20 cellular contexts compared by ENCODE assay signal in the genomic region with DNA sequence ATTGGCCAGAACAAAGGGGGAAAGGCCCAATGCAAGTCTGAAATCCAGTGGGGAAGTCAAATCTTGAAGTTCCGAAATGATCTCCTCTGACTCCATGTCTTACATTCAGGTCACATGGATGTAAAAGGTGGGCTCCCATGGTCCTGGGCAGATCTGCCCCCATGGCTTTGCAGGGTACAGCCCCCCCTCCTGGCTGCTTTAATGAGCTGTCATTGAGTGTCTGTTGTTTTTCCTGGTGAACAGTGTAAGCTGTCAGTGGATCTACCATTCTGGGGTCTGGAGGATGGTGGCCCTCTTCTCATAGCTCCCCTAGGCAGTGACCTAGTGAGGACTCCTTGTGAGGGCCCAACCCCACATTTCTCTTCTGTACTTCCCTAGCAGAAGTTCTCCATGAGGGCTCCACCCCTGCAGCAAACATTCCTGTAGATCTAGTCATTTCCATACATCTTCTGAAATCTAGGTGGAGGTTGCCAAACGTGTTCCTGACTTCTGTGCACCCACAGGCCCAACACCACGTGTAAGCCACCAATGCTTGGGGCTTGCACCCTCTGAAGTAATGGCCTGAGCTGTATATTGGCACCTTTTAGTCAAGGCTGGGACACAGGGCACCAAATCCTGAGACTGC. TPM values are rescaled to one million over a fixed set of nuclear protein-coding genes. Genes with fewer than 3 reads are reported as not detected.
"Had no signal": no experiment of that assay in that cellular context is flagged by ENCODE, and none has a peak within 500 bp of the region (broad histone marks: within the 10 kb centered on the region; RNA-seq: fewer than 3 reads in every experiment).

No MANE protein-coding gene starts in this region.

- H3K4me1 ChIP-seq: tibial artery had no signal

- H3K27ac Mint-ChIP-seq: activated CD8-positive, alpha-beta T cell treated with anti-CD3 and anti-CD28 coated beads, Interleukin-2, amount 10 ng/mL, durations not matched to agents 7 days and 5 days; natural killer cell; progenitor cell of endocrine pancreas; stimulated activated memory B cell treated with anti-CD40 and anti-IgM and Interleukin-4, amounts not matched to agents 10 μg/mL and 1 μg/mL and 100 μg/mL, for 72 hours had no signal

- DNase-seq: activated CD4-positive, alpha-beta T cell treated with anti-CD3 and anti-CD28 coated beads for 4 hours; activated CD8-positive, alpha-beta memory T cell treated with anti-CD3 and anti-CD28 coated beads, Interleukin-2, amount 50 U/mL, for 48 hours; activated CD8-positive, alpha-beta T cell treated with anti-CD3 and anti-CD28 coated beads, Interleukin-2, amount 10 ng/mL, durations not matched to agents 7 days and 5 days; activated naive CD4-positive, alpha-beta T cell; caudate nucleus; effector memory CD4-positive, alpha-beta T cell; erythroblast; glutamatergic neuron; immature natural killer cell; left colon; mucosa of descending colon; natural killer cell; occipital lobe; right cardiac atrium; tibial artery had no signal

- H3K4me2 ChIP-seq: smooth muscle cell had no signal

- H3K4me3 ChIP-seq: coronary artery, lung, mucosa of descending colon, smooth muscle cell, tibial artery had no signal

- H3K27me3 Mint-ChIP-seq: progenitor cell of endocrine pancreas; stimulated activated memory B cell treated with anti-CD40 and anti-IgM and Interleukin-4, amounts not matched to agents 10 μg/mL and 1 μg/mL and 100 μg/mL, for 72 hours had no signal

- H3K4me3 Mint-ChIP-seq: activated CD8-positive, alpha-beta T cell treated with anti-CD3 and anti-CD28 coated beads, Interleukin-2, amount 10 ng/mL, durations not matched to agents 7 days and 5 days; immature natural killer cell; natural killer cell; stimulated activated memory B cell treated with anti-CD40 and anti-IgM and Interleukin-4, amounts not matched to agents 10 μg/mL and 1 μg/mL and 100 μg/mL, for 72 hours had no signal

- H3K27me3 ChIP-seq: tibial artery had no signal

- ATAC-seq: activated CD8-positive, alpha-beta T cell treated with anti-CD3 and anti-CD28 coated beads, Interleukin-2, amount 10 ng/mL, durations not matched to agents 7 days and 5 days; left colon; mucosa of descending colon; natural killer cell; right cardiac atrium; stimulated activated memory B cell treated with anti-CD40 and anti-IgM and Interleukin-4, amounts not matched to agents 10 μg/mL and 1 μg/mL and 100 μg/mL, for 72 hours had no signal

- H3K4me1 Mint-ChIP-seq: immature natural killer cell; natural killer cell; stimulated activated memory B cell treated with anti-CD40 and anti-IgM and Interleukin-4, amounts not matched to agents 10 μg/mL and 1 μg/mL and 100 μg/mL, for 72 hours had no signal

- H3K36me3 Mint-ChIP-seq: natural killer cell; stimulated activated memory B cell treated with anti-CD40 and anti-IgM and Interleukin-4, amounts not matched to agents 10 μg/mL and 1 μg/mL and 100 μg/mL, for 72 hours had no signal

- H3K36me3 ChIP-seq: tibial artery had no signal

- H3K27ac ChIP-seq: coronary artery, tibial artery had no signal

RNA-seq across cellular contexts. Expression of a gene that starts 9.3 kb away (rescaled TPM):
- total RNA-seq: activated CD8-positive, alpha-beta T cell treated with anti-CD3 and anti-CD28 coated beads, Interleukin-2, amount 10 ng/mL, durations not matched to agents 7 days and 5 days; left colon; lung; mucosa of descending colon; natural killer cell; occipital lobe; progenitor cell of endocrine pancreas; right cardiac atrium; smooth muscle cell had no signal
- polyA plus RNA-seq: immature natural killer cell, lung, right cardiac atrium, smooth muscle cell had no signal
